ENCODE assay signal across 1 cellular context in the genomic region with DNA sequence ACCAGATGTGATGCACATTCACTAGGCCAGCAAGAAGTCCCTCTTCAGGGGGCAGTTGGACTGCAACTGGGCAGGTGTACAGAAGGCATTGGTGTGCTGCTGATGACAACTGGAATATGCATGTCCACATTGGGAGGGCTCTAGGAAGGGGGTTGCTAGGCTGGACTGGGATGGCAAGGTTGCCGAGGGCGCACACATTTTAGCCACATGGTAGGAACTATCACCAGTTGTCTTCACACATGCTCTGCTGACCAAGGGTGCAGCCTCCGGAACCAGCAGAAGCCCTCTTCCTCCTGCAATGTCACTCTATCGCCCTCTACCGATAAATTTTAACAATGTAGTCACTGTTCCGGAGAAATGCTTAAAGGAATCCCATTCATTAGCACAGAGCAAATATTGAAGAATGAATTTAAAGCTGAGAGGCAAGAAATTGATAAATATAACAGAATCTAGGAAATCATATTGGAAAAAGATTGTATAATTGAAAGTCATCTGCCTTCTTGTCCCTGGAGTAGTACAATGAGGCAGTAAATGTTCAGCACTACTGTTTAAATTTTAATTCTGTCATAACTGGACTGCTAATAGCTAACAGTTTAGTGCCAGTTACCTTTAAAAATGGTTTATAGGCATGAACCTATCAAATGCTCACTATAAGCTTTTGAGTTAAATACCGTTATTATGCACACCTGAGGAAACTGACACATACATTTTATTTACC.
TF ChIP-seq lines count a peak whose summit lies in the region.

No MANE protein-coding gene starts in this region.

TF ChIP-seq in GM23338, 12 proteins besides CTCF, POLR2A, EP300 and RAD21 (continued from another document):
- no peak for TF ChIP-seq ZNF462 (CRISPR knock-in tag; IDR thresholded peaks at IDR 0.05)
- no peak for TF ChIP-seq ZNF331 (CRISPR knock-in tag; IDR thresholded peaks at IDR 0.05; ENCODE audit: low read depth)
- no peak for TF ChIP-seq NANOG (IDR thresholded peaks at IDR 0.05; ENCODE audit: borderline replicate concordance)
- no peak for TF ChIP-seq EZH2phosphoT487 (IDR thresholded peaks at IDR 0.05; ENCODE audit: unreplicated experiment)
